In the genomic region with DNA sequence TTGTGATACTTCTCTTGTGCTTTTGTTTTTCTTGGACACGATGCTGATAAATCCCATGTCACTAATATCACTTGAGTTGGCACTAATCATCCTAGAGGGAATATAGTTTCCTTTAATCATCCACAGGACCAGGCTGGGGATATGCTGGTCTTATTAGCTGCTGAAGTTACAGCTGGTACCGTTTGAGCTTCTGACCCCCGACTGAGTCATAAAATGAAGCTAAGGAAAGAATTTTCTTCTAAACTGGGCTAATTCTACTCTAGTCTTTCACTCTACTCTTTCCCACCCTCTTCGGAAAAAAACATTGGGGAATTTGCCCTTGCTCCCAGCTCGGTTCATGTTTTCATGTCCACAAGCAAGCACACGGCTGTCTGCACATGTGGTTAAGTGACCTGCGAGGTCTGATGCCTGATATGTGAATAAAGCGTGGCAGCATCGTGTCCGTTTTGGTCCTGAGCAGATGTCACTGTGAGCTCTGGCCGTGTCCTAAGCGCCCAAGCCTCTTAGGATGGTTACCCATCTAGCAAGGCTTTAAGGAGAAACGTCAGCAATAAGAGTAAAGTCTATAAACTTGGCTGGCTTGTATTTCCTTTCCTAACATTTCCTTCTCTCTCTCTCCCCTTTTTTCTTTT, we compare ENCODE assay signal across 15 cellular contexts.
DNase-seq lines count a peak whose midpoint lies in the region; ATAC-seq and TF ChIP-seq lines count a peak whose summit lies in the region.
"Had no signal": no experiment of that assay in that cellular context is flagged by ENCODE, and none has a peak within 500 bp of the region (broad histone marks: within the 10 kb centered on the region; RNA-seq: fewer than 3 reads in every experiment).

No MANE protein-coding gene starts in this region.

- H2AFZ ChIP-seq in mammary epithelial cell (ENCODE audit: low read depth, low read length) = no peak overlapping the region

- H3K4me1 ChIP-seq in breast epithelium = peaks cover 19 to 24% of the 10 kb centered on the region in 2 donors
- H3K4me1 ChIP-seq in mammary epithelial cell (ENCODE audit: insufficient read depth, low read length) = peaks cover 24% of the 10 kb centered on the region
- H3K4me1 ChIP-seq in transverse colon = peaks cover 18 to 39% (median 26%) of the 10 kb centered on the region in 4 donors
- H3K4me1 ChIP-seq in mucosa of descending colon (ENCODE audit: low read depth) = peaks cover 15% of the 10 kb centered on the region

- in situ Hi-C loops in mammary epithelial cell (cut with MboI; ENCODE audit: low sequenced_read_pairs in 2 of 2) (loop anchor here (10.0 kb wide), 2 partner anchors 338 to 488 kb away; no protein-coding TSS in a partner anchor), transverse colon (cut with MboI; ENCODE audit: low pct_ligation_motif_present in 1 of 4, low pct_unique_long_range_greater_than_20kb in 1 of 4, low sequenced_read_pairs in 3 of 4) (loop anchor here (5.0 to 25.0 kb wide), 3 partner anchors 338 to 345 kb away; no protein-coding TSS in a partner anchor)

- H3K36me3 ChIP-seq in breast epithelium = no peaks in the 10 kb centered on the region
- no peaks in the 10 kb centered on the region for H3K36me3 ChIP-seq in mammary epithelial cell (ENCODE audit: insufficient read depth, low read length)
- H3K36me3 ChIP-seq in transverse colon = peaks cover 0 to 3% (median 0%) of the 10 kb centered on the region in 4 donors
- H3K36me3 ChIP-seq in mucosa of descending colon (ENCODE audit: low read depth) = no peaks in the 10 kb centered on the region
- H3K36me3 ChIP-seq: SJSA1 had no signal

- TF ChIP-seq CTCF in breast epithelium (IDR thresholded peaks at IDR 0.05) (no peak), mammary epithelial cell (conservative IDR thresholded peaks at IDR 0.05 in 1 of 2, IDR thresholded peaks at IDR 0.05 in 1 of 2; ENCODE audit: extremely low read depth in 1 of 2, insufficient read depth in 1 of 2, low read depth in 1 of 2, low read length in 2 of 2) (no peak), choroid plexus epithelial cell (conservative IDR thresholded peaks at IDR 0.05; ENCODE audit: low read depth, low read length) (no peak), nephron progenitor cell (IDR thresholded peaks at IDR 0.05) (no peak), transverse colon (IDR thresholded peaks at IDR 0.05) (no peak), mucosa of descending colon (IDR thresholded peaks at IDR 0.05) (no peak)

- H3K27ac Mint-ChIP-seq in nephron progenitor cell = peak overlapping the region; percentile 69
- H3K27ac Mint-ChIP-seq: activated CD4-positive, alpha-beta T cell treated with anti-CD3 and anti-CD28 coated beads for 36 hours; activated naive CD4-positive, alpha-beta T cell treated with anti-CD3 and anti-CD28 coated beads, Interleukin-2, amount 10 ng/mL, durations not matched to agents 7 days and 5 days had no signal

- intact Hi-C loops in breast epithelium (cut with DNase I; ENCODE audit: low total_unique reads) = no loop called here
- intact Hi-C loops in mammary epithelial cell (cut with micrococcal nuclease) = no loop called here
- intact Hi-C loops in transverse colon (cut with DNase I; ENCODE audit: low total_unique reads) = no loop called here
- intact Hi-C loops in mucosa of descending colon (cut with DNase I, micrococcal nuclease) = loop anchor here (5.0 to 10.0 kb wide), 3 partner anchors 308 to 338 kb away; no protein-coding TSS in a partner anchor

- dilution Hi-C loops in mammary epithelial cell (cut with HindIII; ENCODE audit: low sequenced_read_pairs) = no loop called here

- no peak for TF ChIP-seq EP300 in transverse colon (IDR thresholded peaks at IDR 0.05; ENCODE audit: low read depth)

- peaks cover 26% of the 10 kb centered on the region for H3K4me1 Mint-ChIP-seq in nephron progenitor cell

- peak overlapping the region; percentile 67 to 89 for H3K27ac ChIP-seq in breast epithelium
- no peak overlapping the region for H3K27ac ChIP-seq in mammary epithelial cell (ENCODE audit: insufficient read depth, low read depth, low read length)
- H3K27ac ChIP-seq in transverse colon = peak overlapping the region in 3 of 4 donors; percentile 6 to 21 (median 19)
- H3K27ac ChIP-seq: SJSA1 had no signal

- H3K9me3 Mint-ChIP-seq in nephron progenitor cell = no peaks in the 10 kb centered on the region
- H3K9me3 Mint-ChIP-seq: activated naive CD4-positive, alpha-beta T cell treated with anti-CD3 and anti-CD28 coated beads, Interleukin-2, amount 10 ng/mL, durations not matched to agents 7 days and 5 days had no signal

- H4K20me1 ChIP-seq in mammary epithelial cell (ENCODE audit: insufficient read depth, low read length) = no peaks in the 10 kb centered on the region

- H3K79me2 ChIP-seq in mammary epithelial cell (ENCODE audit: insufficient read depth, low read length) = no peaks in the 10 kb centered on the region

- H3K4me3 ChIP-seq in breast epithelium (peak overlapping the region in 1 of 3 donors; percentile 19), mammary epithelial cell (replicated peaks in 1 of 3; ENCODE audit: insufficient read depth in 1 of 3, low read depth in 2 of 3, low read length in 3 of 3) (no peak overlapping the region), choroid plexus epithelial cell (ENCODE audit: low read depth, low read length) (no peak overlapping the region), transverse colon (no peak overlapping the region), mucosa of descending colon (no peak overlapping the region)
- H3K4me3 ChIP-seq: A549, SJSA1 had no signal

- CTCF ChIA-PET in mammary epithelial cell (lab: Charles Lee; ENCODE audit: low non-redundant PET) = no interaction called here

- peaks cover 4% of the 10 kb centered on the region for H3K27me3 Mint-ChIP-seq in nephron progenitor cell (ENCODE audit: low read depth, poor library complexity)
- H3K27me3 Mint-ChIP-seq: activated CD4-positive, alpha-beta T cell treated with anti-CD3 and anti-CD28 coated beads for 36 hours; activated naive CD4-positive, alpha-beta T cell treated with anti-CD3 and anti-CD28 coated beads, Interleukin-2, amount 10 ng/mL, durations not matched to agents 7 days and 5 days had no signal

- H3K27me3 ChIP-seq in breast epithelium (no peaks in the 10 kb centered on the region), mammary epithelial cell (ENCODE audit: insufficient read depth, low read length) (no peaks in the 10 kb centered on the region), transverse colon (no peaks in the 10 kb centered on the region)
- H3K27me3 ChIP-seq: SJSA1 had no signal

- no peak overlapping the region for H3K4me2 ChIP-seq in mammary epithelial cell (ENCODE audit: insufficient read depth, low read depth, low read length)
- H3K4me2 ChIP-seq: A549 had no signal

- TF ChIP-seq POLR2A in breast epithelium (IDR thresholded peaks at IDR 0.05) = no peak
- no peak for TF ChIP-seq POLR2A in transverse colon (IDR thresholded peaks at IDR 0.05)

- H3K4me3 Mint-ChIP-seq in nephron progenitor cell = no peak overlapping the region
- H3K4me3 Mint-ChIP-seq: activated CD4-positive, alpha-beta T cell treated with anti-CD3 and anti-CD28 coated beads for 36 hours; activated naive CD4-positive, alpha-beta T cell treated with anti-CD3 and anti-CD28 coated beads, Interleukin-2, amount 10 ng/mL, durations not matched to agents 7 days and 5 days had no signal

- BruUV-seq in mammary epithelial cell (replicated peaks; lab: Mats Ljungman, UMichigan) = no TSS peak

- no peaks in the 10 kb centered on the region for H3K9me3 ChIP-seq in breast epithelium
- H3K9me3 ChIP-seq in mammary epithelial cell (replicated peaks; ENCODE audit: insufficient read depth, low read length) = no peaks in the 10 kb centered on the region
- H3K9me3 ChIP-seq in transverse colon = no peaks in the 10 kb centered on the region
- no peaks in the 10 kb centered on the region for H3K9me3 ChIP-seq in mucosa of descending colon
- H3K9me3 ChIP-seq: A549, SJSA1 had no signal

- WGBS in mammary epithelial cell (ENCODE audit: low coverage, missing lambda C conversion rate) = 92% methylated on average over 13 of the region's 13 CpGs
- WGBS in transverse colon (ENCODE audit: low coverage in 1 of 2), 2 donors = 82 to 87% methylated on average over 5 to 13 of the region's 13 CpGs

- ATAC-seq in GM19023 (IDR thresholded peaks at IDR 0.05; ENCODE audit: unreplicated experiment) (no peak), mucosa of descending colon (no peak)
- ATAC-seq: A549; activated CD4-positive, alpha-beta T cell treated with anti-CD3 and anti-CD28 coated beads for 36 hours had no signal

- H3K36me3 Mint-ChIP-seq in nephron progenitor cell (ENCODE audit: low read depth) = peaks cover 74% of the 10 kb centered on the region

- no peak for DNase-seq in breast epithelium (ENCODE audit: low spot score in 2 of 2)
- DNase-seq in mammary epithelial cell = no peak
- DNase-seq in choroid plexus epithelial cell (ENCODE audit: low read depth) = peak; percentile 87
- no peak for DNase-seq in nephron progenitor cell
- DNase-seq in transverse colon = no peak
- no peak for DNase-seq in DMS53 treated with DMSO at 0.1 percent for 48 hours (lab: John Stamatoyannopoulos, UW; ENCODE audit: unreplicated experiment)
- no peak for DNase-seq in mucosa of descending colon
- DNase-seq: activated CD4-positive, alpha-beta T cell treated with anti-CD3 and anti-CD28 coated beads for 36 hours; activated naive CD4-positive, alpha-beta T cell treated with anti-CD3 and anti-CD28 coated beads, Interleukin-2, amount 10 ng/mL, durations not matched to agents 7 days and 5 days; midbrain; stimulated activated CD4-positive, alpha-beta T cell treated with anti-CD3 and anti-CD28 coated beads, Interleukin-12 subunit alpha, Interleukin-12 subunit beta, amount 100 ng/mL, for 4 hours; stimulated activated CD8-positive, alpha-beta memory T cell treated with anti-CD3 and anti-CD28 coated beads, Interleukin-4, amount 100 ng/mL, for 48 hours had no signal

- no peak overlapping the region for H3K9ac ChIP-seq in mammary epithelial cell (ENCODE audit: insufficient read depth, low read length)

Comparison
In these comparisons a context has a peak if more than half of its experiments do, and no peak if none do; other contexts are left out.
1. intact Hi-C loops: an anchor here in mucosa of descending colon (5.0 to 10.0 kb wide); none called in breast epithelium, mammary epithelial cell and transverse colon.